8 cellular contexts compared by ENCODE assay signal in genomic region chr10:110803239-110803593, GRCh38.
DNase-seq lines count a peak whose midpoint lies in the region; ATAC-seq and TF ChIP-seq lines count a peak whose summit lies in the region.

No MANE protein-coding gene starts in this region.

- DNase-seq in CD4-positive, alpha-beta T cell = no peak
- DNase-seq in esophagus muscularis mucosa (ENCODE audit: extremely low spot score) = no peak
- no peak for DNase-seq in MG63
- DNase-seq in NCI-H2081 (lab: John Stamatoyannopoulos, UW) = no peak
- DNase-seq in activated CD4-positive, CD25-positive, alpha-beta regulatory T cell (lab: John Stamatoyannopoulos, UW) = no peak
- DNase-seq in activated effector memory CD4-positive, alpha-beta T cell treated with anti-CD3 and anti-CD28 coated beads, Interleukin-2, amount 50 U/mL, for 16 hours = no peak

- ATAC-seq in CD4-positive, alpha-beta T cell (ENCODE audit: poor library complexity) = peak; percentile 14
- peak; percentile 49 for ATAC-seq in GM19452 (IDR thresholded peaks at IDR 0.05; ENCODE audit: unreplicated experiment)
- peak; percentile 59 for ATAC-seq in HG03442 (IDR thresholded peaks at IDR 0.05; ENCODE audit: unreplicated experiment)

- WGBS in esophagus muscularis mucosa = 64% methylated on average over 5 of the region's 5 CpGs

- peaks cover 25 to 30% (median 26%) of the 10 kb centered on the region in 4 donors for H3K4me1 ChIP-seq in esophagus muscularis mucosa

- no peaks in the 10 kb centered on the region for H3K36me3 Mint-ChIP-seq in CD4-positive, alpha-beta T cell (ENCODE audit: low read depth)

- peak overlapping the region; percentile 88 for H3K27ac Mint-ChIP-seq in CD4-positive, alpha-beta T cell

- H3K9me3 ChIP-seq in CD4-positive, alpha-beta T cell (ENCODE audit: control insufficient read depth, low read length) = no peaks in the 10 kb centered on the region
- H3K9me3 ChIP-seq in esophagus muscularis mucosa (no peaks in the 10 kb centered on the region), MG63 (no peaks in the 10 kb centered on the region)

- no peaks in the 10 kb centered on the region for H3K27me3 ChIP-seq in CD4-positive, alpha-beta T cell (ENCODE audit: control insufficient read depth, insufficient read depth, low read length)
- H3K27me3 ChIP-seq in esophagus muscularis mucosa (no peaks in the 10 kb centered on the region), MG63 (no peaks in the 10 kb centered on the region)

- no peaks in the 10 kb centered on the region for H3K27me3 Mint-ChIP-seq in CD4-positive, alpha-beta T cell

- H3K36me3 ChIP-seq in esophagus muscularis mucosa (peaks cover 0 to 28% (median 3%) of the 10 kb centered on the region in 4 donors), MG63 (no peaks in the 10 kb centered on the region)

- CTCF ChIA-PET in CD4-positive, alpha-beta T cell (lab: Charles Lee) = interaction anchor here (0.7 to 3.4 kb wide), 13 partner anchors 11 to 90 kb away, joined by 3 to 14 read pairs (median 4); partner anchors contain the start of gene PDCD4

- peak overlapping the region; percentile 52 for H3K4me3 Mint-ChIP-seq in CD4-positive, alpha-beta T cell

- no peak for TF ChIP-seq CTCF in CD4-positive, alpha-beta T cell (IDR thresholded peaks at IDR 0.05)
- no peak for TF ChIP-seq CTCF in esophagus muscularis mucosa (IDR thresholded peaks at IDR 0.05)

- no peaks in the 10 kb centered on the region for H3K9me3 Mint-ChIP-seq in CD4-positive, alpha-beta T cell

- H3K27ac ChIP-seq in CD4-positive, alpha-beta T cell (ENCODE audit: low read depth, low read length) = no peak overlapping the region
- peak overlapping the region; percentile 65 to 73 (median 68) for H3K27ac ChIP-seq in esophagus muscularis mucosa (replicated peaks in 1 of 4)

- TF ChIP-seq POLR2A in esophagus muscularis mucosa (IDR thresholded peaks at IDR 0.05; ENCODE audit: low read depth) = no peak

- intact Hi-C loops in CD4-positive, alpha-beta T cell (cut with DNase I, micrococcal nuclease) = loop anchor here (2.0 to 5.0 kb wide), 3 partner anchors 69 to 90 kb away; partner anchors contain the start of gene PDCD4 (in 1 of the 2)
- intact Hi-C loops in esophagus muscularis mucosa (cut with DNase I) = loop anchor here (5.0 to 10.0 kb wide), 3 partner anchors 58 to 89 kb away; partner anchors contain the start of gene PDCD4

- POLR2A ChIA-PET in CD4-positive, alpha-beta T cell (lab: Charles Lee) = interaction anchor here (0.7 to 4.0 kb wide), 24 partner anchors 11 to 595 kb away, joined by 3 to 50 read pairs (median 4); partner anchors contain the start of genes BBIP1, PDCD4 and SHOC2

- H3K4me3 ChIP-seq in esophagus muscularis mucosa (no peak overlapping the region), MG63 (no peak overlapping the region)

- no peak for TF ChIP-seq EP300 in esophagus muscularis mucosa (IDR thresholded peaks at IDR 0.05)

- peaks cover 44% of the 10 kb centered on the region for H3K4me1 Mint-ChIP-seq in CD4-positive, alpha-beta T cell (ENCODE audit: low read depth)
